Comparison of ENCODE assay signal across 8 cellular contexts in genomic region chr15:56733131-56734012, GRCh38. TPM values are rescaled to one million over a fixed set of nuclear protein-coding genes. Genes with fewer than 3 reads are reported as not detected.
DNase-seq lines count a peak whose midpoint lies in the region; ATAC-seq and TF ChIP-seq lines count a peak whose summit lies in the region.

A gene with protein sequence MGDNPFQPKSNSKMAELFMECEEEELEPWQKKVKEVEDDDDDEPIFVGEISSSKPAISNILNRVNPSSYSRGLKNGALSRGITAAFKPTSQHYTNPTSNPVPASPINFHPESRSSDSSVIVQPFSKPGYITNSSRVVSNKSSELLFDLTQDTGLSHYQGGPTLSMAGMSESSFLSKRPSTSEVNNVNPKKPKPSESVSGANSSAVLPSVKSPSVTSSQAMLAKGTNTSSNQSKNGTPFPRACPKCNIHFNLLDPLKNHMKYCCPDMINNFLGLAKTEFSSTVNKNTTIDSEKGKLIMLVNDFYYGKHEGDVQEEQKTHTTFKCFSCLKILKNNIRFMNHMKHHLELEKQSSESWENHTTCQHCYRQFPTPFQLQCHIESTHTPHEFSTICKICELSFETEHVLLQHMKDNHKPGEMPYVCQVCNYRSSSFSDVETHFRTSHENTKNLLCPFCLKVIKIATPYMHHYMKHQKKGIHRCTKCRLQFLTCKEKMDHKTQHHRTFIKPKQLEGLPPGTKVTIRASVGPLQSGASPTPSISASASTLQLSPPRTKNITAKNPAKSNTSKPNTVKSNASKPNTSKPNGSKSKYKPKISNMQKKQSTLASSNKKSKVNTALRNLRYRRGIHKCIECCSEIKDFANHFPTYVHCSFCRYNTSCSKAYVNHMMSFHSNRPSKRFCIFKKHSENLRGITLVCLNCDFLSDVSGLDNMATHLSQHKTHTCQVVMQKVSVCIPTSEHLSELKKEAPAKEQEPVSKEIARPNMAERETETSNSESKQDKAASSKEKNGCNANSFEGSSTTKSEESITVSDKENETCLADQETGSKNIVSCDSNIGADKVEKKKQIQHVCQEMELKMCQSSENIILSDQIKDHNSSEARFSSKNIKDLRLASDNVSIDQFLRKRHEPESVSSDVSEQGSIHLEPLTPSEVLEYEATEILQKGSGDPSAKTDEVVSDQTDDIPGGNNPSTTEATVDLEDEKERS (minus strand): TSS chr15:56733509. CDS start chr15:56707109, 26,400 bp downstream.

- H3K4me3 Mint-ChIP-seq in HFFc6, result peak within 1 kb of the TSS; percentile 99
- peak within 1 kb of the TSS; percentile 92 for H3K4me3 Mint-ChIP-seq in activated naive CD8-positive, alpha-beta T cell treated with anti-CD3 and anti-CD28 coated beads, Interleukin-2, amount 10 ng/mL, durations not matched to agents 7 days and 5 days

- H3K9me3 ChIP-seq in transverse colon, result no peaks in the 10 kb centered on the region

- POLR2A ChIA-PET in activated naive CD8-positive, alpha-beta T cell treated with anti-CD3 and anti-CD28 coated beads, Interleukin-2, amount 10 ng/mL, durations not matched to agents 7 days and 5 days (lab: Charles Lee), result interaction anchor here (1.1 to 1.4 kb wide), 2 partner anchors 9 to 187 kb away, joined by 3 read pairs; no protein-coding TSS in a partner anchor

- peaks cover 34% of the 10 kb centered on the region for H3K4me1 Mint-ChIP-seq in HFFc6 (ENCODE audit: low read depth)
- H3K4me1 Mint-ChIP-seq in activated naive CD8-positive, alpha-beta T cell treated with anti-CD3 and anti-CD28 coated beads, Interleukin-2, amount 10 ng/mL, durations not matched to agents 7 days and 5 days, result peaks cover 17% of the 10 kb centered on the region

- TF ChIP-seq EP300 in transverse colon (IDR thresholded peaks at IDR 0.05; ENCODE audit: low read depth), result no peak

- no peak for TF ChIP-seq CTCF in GM06990 (IDR thresholded peaks at IDR 0.05; ENCODE audit: insufficient read depth, low read length, poor library complexity, severe bottlenecking)
- TF ChIP-seq CTCF in HFFc6 (IDR thresholded peaks at IDR 0.05), result no peak
- TF ChIP-seq CTCF in transverse colon (IDR thresholded peaks at IDR 0.05), result no peak

- intact Hi-C loops in Right ventricle myocardium inferior (cut with DNase I) (loop anchor here (1.0 to 10.0 kb wide), 4 partner anchors 59 to 181 kb away; partner anchors contain the start of gene TCF12), transverse colon (cut with DNase I; ENCODE audit: low total_unique reads) (no loop called here)

- H3K9me3 Mint-ChIP-seq in HFFc6, result no peaks in the 10 kb centered on the region
- peaks cover 3% of the 10 kb centered on the region for H3K9me3 Mint-ChIP-seq in activated naive CD8-positive, alpha-beta T cell treated with anti-CD3 and anti-CD28 coated beads, Interleukin-2, amount 10 ng/mL, durations not matched to agents 7 days and 5 days

- H3K36me3 Mint-ChIP-seq in HFFc6 (ENCODE audit: low read depth), result peaks cover 13% of the 10 kb centered on the region; the same call in 1 of the 2 replicates
- peaks cover 20% of the 10 kb centered on the region for H3K36me3 Mint-ChIP-seq in activated naive CD8-positive, alpha-beta T cell treated with anti-CD3 and anti-CD28 coated beads, Interleukin-2, amount 10 ng/mL, durations not matched to agents 7 days and 5 days

- ATAC-seq in activated naive CD8-positive, alpha-beta T cell treated with anti-CD3 and anti-CD28 coated beads, Interleukin-2, amount 10 ng/mL, durations not matched to agents 7 days and 5 days (ENCODE audit: low read depth), result peak; percentile 88
- peak; percentile 96 for ATAC-seq in Right ventricle myocardium inferior

- H3K4me1 ChIP-seq in transverse colon, result peaks cover 0 to 68% (median 30%) of the 10 kb centered on the region in 4 donors

- no peaks in the 10 kb centered on the region; the same call in 1 of the 2 replicates for H3K36me3 ChIP-seq in GM06990 (ENCODE audit: control insufficient read depth, insufficient read depth, low read length)
- no peaks in the 10 kb centered on the region for H3K36me3 ChIP-seq in transverse colon

- H3K27ac ChIP-seq in transverse colon, result peak within 1 kb of the TSS; percentile 96 to 99 (median 98)

- 11 to 91% methylated on average over 4 to 72 of the region's 101 CpGs for WGBS in transverse colon (ENCODE audit: low coverage in 1 of 2), 2 donors

- peak; percentile 50 for TF ChIP-seq POLR2A in transverse colon (IDR thresholded peaks at IDR 0.05)

- DNase-seq in GM06990 (ENCODE audit: extremely low read depth, insufficient read length) (peak; percentile 88), HFFc6 (peak; percentile 84), NCI-H1092 (lab: John Stamatoyannopoulos, UW) (peak; percentile 63), SW 1271 (lab: John Stamatoyannopoulos, UW) (peak; percentile 73 to 92), Right ventricle myocardium inferior (ENCODE audit: missing footprints) (peak; percentile 96), pons (ENCODE audit: low spot score) (peak; percentile 76), transverse colon (peak; percentile 91)
- peak; percentile 80 for DNase-seq in activated naive CD8-positive, alpha-beta T cell treated with anti-CD3 and anti-CD28 coated beads, Interleukin-2, amount 10 ng/mL, durations not matched to agents 7 days and 5 days

- H3K27ac Mint-ChIP-seq in HFFc6, result peak within 1 kb of the TSS; percentile 100
- peak within 1 kb of the TSS; percentile 92 for H3K27ac Mint-ChIP-seq in activated naive CD8-positive, alpha-beta T cell treated with anti-CD3 and anti-CD28 coated beads, Interleukin-2, amount 10 ng/mL, durations not matched to agents 7 days and 5 days

- H3K27me3 ChIP-seq in GM06990 (replicated peaks; ENCODE audit: control insufficient read depth, insufficient read depth, low read length) (no peaks in the 10 kb centered on the region), transverse colon (no peaks in the 10 kb centered on the region)

- H3K4me3 ChIP-seq in GM06990 (replicated peaks; ENCODE audit: low read depth, low read length) (peak within 1 kb of the TSS; percentile 88), transverse colon (peak within 1 kb of the TSS; percentile 41 to 98 (median 76))

- no peaks in the 10 kb centered on the region for H3K27me3 Mint-ChIP-seq in HFFc6 (ENCODE audit: insufficient read depth)
- peaks cover 5% of the 10 kb centered on the region for H3K27me3 Mint-ChIP-seq in activated naive CD8-positive, alpha-beta T cell treated with anti-CD3 and anti-CD28 coated beads, Interleukin-2, amount 10 ng/mL, durations not matched to agents 7 days and 5 days

- in situ Hi-C loops in transverse colon (cut with MboI; ENCODE audit: low pct_ligation_motif_present in 1 of 4, low pct_unique_long_range_greater_than_20kb in 1 of 4, low sequenced_read_pairs in 3 of 4), result no loop called here

RNA-seq across cellular contexts. Expression of the gene that starts here (rescaled TPM):
- total RNA-seq in HFFc6 (2021; fragmentation: NEBNext Ultra II Directional; extraction: Animal tissue kit (Norgen Biotek cat#: 25700)), result 10 to 100 TPM; 21.8 to 29.6 (median 25.5) TPM
- 10 to 100 TPM; 28.4 to 35.0 TPM for total RNA-seq in activated naive CD8-positive, alpha-beta T cell treated with anti-CD3 and anti-CD28 coated beads, Interleukin-2, amount 10 ng/mL, durations not matched to agents 7 days and 5 days
- total RNA-seq in Right ventricle myocardium inferior (20.8 TPM), transverse colon (10 to 100 TPM; 22.4 to 79.2 (median 43.3) TPM)

Comparison
In these comparisons a context has a peak if more than half of its experiments do, and no peak if none do; other contexts are left out.
1. Peak in every context shown above with its lines: DNase-seq, ATAC-seq, H3K4me3 ChIP-seq and H3K27ac ChIP-seq.